2 cellular contexts compared by ENCODE assay signal in the genomic region with DNA sequence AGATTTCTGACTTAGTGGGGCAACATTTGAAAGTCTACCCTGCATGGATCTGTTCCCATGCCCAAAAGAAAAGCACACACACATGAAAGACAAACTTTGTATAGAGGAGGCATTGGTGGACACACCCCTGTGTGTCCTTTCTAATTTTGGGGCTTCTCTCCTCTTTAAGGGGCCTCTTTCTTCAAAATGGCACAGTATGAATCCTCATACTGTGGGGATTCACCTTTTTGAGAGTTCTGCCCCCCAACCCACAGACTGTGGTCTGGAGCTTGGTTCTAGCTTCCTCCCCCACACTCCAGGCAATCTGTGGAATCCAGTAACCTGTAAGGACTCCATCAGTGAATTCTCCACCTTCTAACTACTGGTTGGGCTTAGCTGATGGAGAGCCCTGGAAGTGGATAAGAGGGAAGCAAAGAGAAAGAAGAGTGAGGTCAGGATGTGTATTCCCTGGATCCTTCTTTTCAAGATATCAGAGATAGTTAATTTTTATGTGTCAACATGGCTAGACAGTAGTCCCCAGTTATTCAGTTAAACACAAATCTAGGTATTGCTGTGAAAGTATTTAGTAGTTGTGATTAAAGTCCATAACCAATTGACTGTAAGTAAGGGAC.
TF ChIP-seq lines count a peak whose summit lies in the region.

No MANE protein-coding gene starts in this region.

TF ChIP-seq in HCT116, 20 proteins besides CTCF, POLR2A, EP300 and RAD21:
- TF ChIP-seq ZNF274 (IDR thresholded peaks at IDR 0.05; ENCODE audit: low read depth, low read length): peak; percentile 66
- TF ChIP-seq, protein P1, sequence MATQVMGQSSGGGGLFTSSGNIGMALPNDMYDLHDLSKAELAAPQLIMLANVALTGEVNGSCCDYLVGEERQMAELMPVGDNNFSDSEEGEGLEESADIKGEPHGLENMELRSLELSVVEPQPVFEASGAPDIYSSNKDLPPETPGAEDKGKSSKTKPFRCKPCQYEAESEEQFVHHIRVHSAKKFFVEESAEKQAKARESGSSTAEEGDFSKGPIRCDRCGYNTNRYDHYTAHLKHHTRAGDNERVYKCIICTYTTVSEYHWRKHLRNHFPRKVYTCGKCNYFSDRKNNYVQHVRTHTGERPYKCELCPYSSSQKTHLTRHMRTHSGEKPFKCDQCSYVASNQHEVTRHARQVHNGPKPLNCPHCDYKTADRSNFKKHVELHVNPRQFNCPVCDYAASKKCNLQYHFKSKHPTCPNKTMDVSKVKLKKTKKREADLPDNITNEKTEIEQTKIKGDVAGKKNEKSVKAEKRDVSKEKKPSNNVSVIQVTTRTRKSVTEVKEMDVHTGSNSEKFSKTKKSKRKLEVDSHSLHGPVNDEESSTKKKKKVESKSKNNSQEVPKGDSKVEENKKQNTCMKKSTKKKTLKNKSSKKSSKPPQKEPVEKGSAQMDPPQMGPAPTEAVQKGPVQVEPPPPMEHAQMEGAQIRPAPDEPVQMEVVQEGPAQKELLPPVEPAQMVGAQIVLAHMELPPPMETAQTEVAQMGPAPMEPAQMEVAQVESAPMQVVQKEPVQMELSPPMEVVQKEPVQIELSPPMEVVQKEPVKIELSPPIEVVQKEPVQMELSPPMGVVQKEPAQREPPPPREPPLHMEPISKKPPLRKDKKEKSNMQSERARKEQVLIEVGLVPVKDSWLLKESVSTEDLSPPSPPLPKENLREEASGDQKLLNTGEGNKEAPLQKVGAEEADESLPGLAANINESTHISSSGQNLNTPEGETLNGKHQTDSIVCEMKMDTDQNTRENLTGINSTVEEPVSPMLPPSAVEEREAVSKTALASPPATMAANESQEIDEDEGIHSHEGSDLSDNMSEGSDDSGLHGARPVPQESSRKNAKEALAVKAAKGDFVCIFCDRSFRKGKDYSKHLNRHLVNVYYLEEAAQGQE (IDR thresholded peaks at IDR 0.05; ENCODE audit: low read depth): no peak
TF ChIP-seq in HCT116: peak in this region for 1.

TF ChIP-seq in H1, 55 proteins besides CTCF, POLR2A, EP300 and RAD21:
- TF ChIP-seq ZNF274 (IDR thresholded peaks at IDR 0.05; ENCODE audit: borderline replicate concordance, extremely low read depth, low read length) (peak; percentile 44; the same call in 1 of the 2 replicates), YY1 (IDR thresholded peaks at IDR 0.05; ENCODE audit: low read depth, low read length) (no peak)
